In the genomic region with DNA sequence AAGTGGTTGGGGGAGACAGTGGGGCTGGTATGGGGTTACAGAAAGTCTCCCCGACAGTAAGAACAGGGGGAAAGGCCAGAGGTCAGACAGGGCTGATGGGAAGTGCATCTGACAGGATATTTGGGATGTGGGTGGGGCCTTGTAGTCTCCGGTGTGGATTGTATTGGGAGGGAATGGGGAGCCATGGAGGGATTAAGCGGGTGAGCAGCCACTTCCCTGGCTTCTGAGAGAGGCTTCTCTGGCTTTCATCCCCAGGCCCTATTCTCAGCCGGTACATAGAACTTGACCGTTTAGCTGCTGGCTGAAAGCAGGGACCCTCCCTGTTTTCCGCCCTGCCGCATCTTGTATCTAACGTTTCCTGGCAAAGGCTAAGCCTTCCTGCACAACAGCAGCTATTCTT, we compare ENCODE assay signal across 29 cellular contexts.
"Had no signal": no experiment of that assay in that cellular context is flagged by ENCODE, and none has a peak within 500 bp of the region (broad histone marks: within the 10 kb centered on the region; RNA-seq: fewer than 3 reads in every experiment).

No MANE protein-coding gene starts in this region.

- H3K27ac ChIP-seq: ovary, parathyroid adenoma, psoas muscle, right lobe of liver, sigmoid colon, stomach, thoracic aorta, thyroid gland, tibial nerve, upper lobe of left lung, vagina had no signal

- FAIRE-seq: small intestine, urothelium cell line had no signal

- H3K4me1 Mint-ChIP-seq: naive thymus-derived CD4-positive, alpha-beta T cell; natural killer cell; stimulated activated effector memory CD8-positive, alpha-beta T cell treated with anti-CD3 and anti-CD28 coated beads, Interleukin-12 subunit alpha, Interleukin-12 subunit beta, amount 100 ng/mL, for 72 hours; stimulated activated naive B cell treated with anti-CD40 and anti-IgM and Interleukin-4, amounts not matched to agents 10 μg/mL and 1 μg/mL and 100 μg/mL, for 72 hours had no signal

- H3K36me3 Mint-ChIP-seq: naive thymus-derived CD4-positive, alpha-beta T cell; natural killer cell; stimulated activated effector memory CD8-positive, alpha-beta T cell treated with anti-CD3 and anti-CD28 coated beads, Interleukin-12 subunit alpha, Interleukin-12 subunit beta, amount 100 ng/mL, for 72 hours; stimulated activated naive B cell treated with anti-CD40 and anti-IgM and Interleukin-4, amounts not matched to agents 10 μg/mL and 1 μg/mL and 100 μg/mL, for 72 hours had no signal

- H3K27me3 ChIP-seq: ovary, right lobe of liver, thyroid gland, upper lobe of left lung, vagina had no signal

- DNase-seq: naive thymus-derived CD4-positive, alpha-beta T cell; natural killer cell; occipital lobe; ovary; posterior cingulate gyrus; psoas muscle; right cardiac atrium; right lobe of liver; sigmoid colon; small intestine; stimulated activated CD4-positive, alpha-beta T cell treated with anti-CD3 and anti-CD28 coated beads, Interleukin-15, amount 100 ng/mL, for 24 hours; stimulated activated CD4-positive, alpha-beta T cell treated with anti-CD3 and anti-CD28 coated beads, Interleukin-2, amount 100 ng/mL, for 24 hours; stimulated activated CD4-positive, alpha-beta T cell treated with anti-CD3 and anti-CD28 coated beads, Interleukin-2, amount 100 ng/mL, for 48 hours; stimulated activated CD4-positive, alpha-beta T cell treated with anti-CD3 and anti-CD28 coated beads, Interleukin-4, amount 100 ng/mL, for 24 hours; stimulated activated naive B cell treated with anti-CD40 and anti-IgM and Interleukin-4, amounts not matched to agents 10 μg/mL and 1 μg/mL and 100 μg/mL, for 72 hours; stimulated activated naive CD4-positive, alpha-beta T cell treated with Interleukin-2 at 50 U/mL for 16 hours; stomach; thyroid gland; trophoblast cell; upper lobe of left lung had no signal

- H3K4me3 ChIP-seq: ovary, psoas muscle, right lobe of liver, sigmoid colon, stomach, thoracic aorta, thyroid gland, tibial nerve, upper lobe of left lung, vagina had no signal

- H3K27ac Mint-ChIP-seq: naive thymus-derived CD4-positive, alpha-beta T cell; natural killer cell; nephron; progenitor cell of endocrine pancreas; stimulated activated effector memory CD8-positive, alpha-beta T cell treated with anti-CD3 and anti-CD28 coated beads, Interleukin-12 subunit alpha, Interleukin-12 subunit beta, amount 100 ng/mL, for 72 hours; stimulated activated naive B cell treated with anti-CD40 and anti-IgM and Interleukin-4, amounts not matched to agents 10 μg/mL and 1 μg/mL and 100 μg/mL, for 72 hours; stimulated activated naive CD8-positive, alpha-beta T cell treated with anti-CD3 and anti-CD28 coated beads, Interleukin-15, Interleukin-2, amounts not matched to agents 100 ng/mL and 50 ng/mL, for 24 hours had no signal

- H2AFZ ChIP-seq: parathyroid adenoma had no signal

- H3K4me3 Mint-ChIP-seq: naive thymus-derived CD4-positive, alpha-beta T cell; natural killer cell; nephron; stimulated activated effector memory CD8-positive, alpha-beta T cell treated with anti-CD3 and anti-CD28 coated beads, Interleukin-12 subunit alpha, Interleukin-12 subunit beta, amount 100 ng/mL, for 72 hours; stimulated activated naive B cell treated with anti-CD40 and anti-IgM and Interleukin-4, amounts not matched to agents 10 μg/mL and 1 μg/mL and 100 μg/mL, for 72 hours; stimulated activated naive CD8-positive, alpha-beta T cell treated with anti-CD3 and anti-CD28 coated beads, Interleukin-15, Interleukin-2, amounts not matched to agents 100 ng/mL and 50 ng/mL, for 24 hours had no signal

- H3K79me2 ChIP-seq: parathyroid adenoma had no signal

- H3K36me3 ChIP-seq: ovary, right lobe of liver, sigmoid colon, stomach, thoracic aorta, thyroid gland, tibial nerve, upper lobe of left lung, vagina had no signal

- H3K9me3 Mint-ChIP-seq: natural killer cell; nephron; stimulated activated effector memory CD8-positive, alpha-beta T cell treated with anti-CD3 and anti-CD28 coated beads, Interleukin-12 subunit alpha, Interleukin-12 subunit beta, amount 100 ng/mL, for 72 hours; stimulated activated naive CD8-positive, alpha-beta T cell treated with anti-CD3 and anti-CD28 coated beads, Interleukin-15, Interleukin-2, amounts not matched to agents 100 ng/mL and 50 ng/mL, for 24 hours had no signal

- H3K9ac ChIP-seq: parathyroid adenoma had no signal

- H3K4me1 ChIP-seq: parathyroid adenoma, psoas muscle, sigmoid colon, thyroid gland, tibial nerve, upper lobe of left lung, vagina had no signal

- H3K9me3 ChIP-seq: ovary, psoas muscle, right lobe of liver, sigmoid colon, stomach, thoracic aorta, thyroid gland, tibial nerve, upper lobe of left lung, vagina had no signal
